In genomic region chr3:14214764-14215163, GRCh38 we compare ENCODE assay signal across 23 cellular contexts.
"Had no signal": no experiment of that assay in that cellular context is flagged by ENCODE, and none has a peak within 500 bp of the region (broad histone marks: within the 10 kb centered on the region; RNA-seq: fewer than 3 reads in every experiment).

No MANE protein-coding gene starts in this region.

- H3K27ac ChIP-seq: WERI-Rb-1 had no signal

- ATAC-seq: activated CD4-positive, CD25-positive, alpha-beta regulatory T cell treated with anti-CD3 and anti-CD28 coated beads, Interleukin-2, amount 50 U/mL, for 24 hours; activated CD8-positive, alpha-beta T cell treated with anti-CD3 and anti-CD28 coated beads for 36 hours; activated T-cell treated with anti-CD3 and anti-CD28 coated beads, Interleukin-2, amount 50 U/mL, for 4 hours; activated T-helper 17 cell treated with anti-CD3 and anti-CD28 coated beads, Interleukin-2, amount 50 U/mL, for 72 hours; esophagus mucosa; T-helper 17 cell had no signal

- H3K36me3 ChIP-seq: WERI-Rb-1 had no signal

- DNase-seq: activated B cell treated with CpG ODN at 0.5 μM for 24 hours; activated CD4-positive, alpha-beta T cell treated with anti-CD3 and anti-CD28 coated beads for 48 hours; activated CD4-positive, alpha-beta T cell treated with anti-CD3 and anti-CD28 coated beads, Interleukin-2, amount 50 U/mL, for 1 hour; activated CD4-positive, alpha-beta T cell treated with anti-CD3 and anti-CD28 coated beads, Interleukin-2, amount 50 U/mL, for 48 hours; activated CD8-positive, alpha-beta memory T cell treated with anti-CD3 and anti-CD28 coated beads for 24 hours; activated CD8-positive, alpha-beta T cell treated with anti-CD3 and anti-CD28 coated beads for 36 hours; activated effector memory CD4-positive, alpha-beta T cell treated with Interleukin-2 at 50 U/mL for 16 hours; activated gamma-delta T cell treated with Interleukin-2 at 50 U/mL for 16 hours; activated naive CD4-positive, alpha-beta T cell treated with anti-CD3 and anti-CD28 coated beads, Interleukin-2, amount 50 U/mL, for 16 hours; activated naive CD4-positive, alpha-beta T cell treated with Interleukin-2 at 50 U/mL for 16 hours; activated T-cell treated with anti-CD3 and anti-CD28 coated beads, Interleukin-2, amount 50 U/mL, for 4 hours; amniotic stem cell; anterior cingulate cortex; caudate nucleus; effector CD8-positive, alpha-beta T cell; foreskin fibroblast; T-helper 1 cell; T-helper 17 cell; T1000; WERI-Rb-1 had no signal
